In genomic region chr7:158479021-158479679, GRCh38 we compare ENCODE assay signal across 29 cellular contexts.
DNase-seq lines count a peak whose midpoint lies in the region; ATAC-seq, FAIRE-seq and TF ChIP-seq lines count a peak whose summit lies in the region.
"Had no signal": no experiment of that assay in that cellular context is flagged by ENCODE, and none has a peak within 500 bp of the region (broad histone marks: within the 10 kb centered on the region; RNA-seq: fewer than 3 reads in every experiment).

No MANE protein-coding gene starts in this region.

- H2BK12ac ChIP-seq in H1 (ENCODE audit: low read depth, low read length), result 0 out of 2 replicates have a peak overlapping the region, but pooled peaks have one; percentile 7

- H3K4ac ChIP-seq in H1 (replicated peaks; ENCODE audit: insufficient read length, low read depth, low read length), result no peak overlapping the region

- H3K4me2 ChIP-seq in H1 (ENCODE audit: insufficient read depth in 1 of 2, low read depth in 2 of 2, low read length in 2 of 2) (no peak overlapping the region), neural cell (ENCODE audit: low read length) (no peak overlapping the region)
- H3K4me2 ChIP-seq: BLaER1 treated with 17β-estradiol and CSF1 and Interleukin-3, amounts not matched to agents 10 nM and 100 nM had no signal

- POLR2A ChIA-PET in H1 (lab: Charles Lee; ENCODE audit: partially characterized antibody), result interaction anchor here (1.2 kb wide), 1 partner anchor 16 kb away, joined by 3 read pairs; no protein-coding TSS in a partner anchor

- H3K27me3 ChIP-seq in H1 (replicated peaks in 1 of 4; ENCODE audit: control insufficient read depth in 3 of 4, extremely low read depth in 1 of 4, insufficient read depth in 3 of 4, low read length in 3 of 4) (no peaks in the 10 kb centered on the region; a peak in 1 of 7 replicates), neural cell (ENCODE audit: insufficient read depth, low read depth, low read length) (no peaks in the 10 kb centered on the region), aorta (ENCODE audit: control insufficient read depth in 1 of 2, insufficient read depth in 2 of 2, low read length in 1 of 2) (no peaks in the 10 kb centered on the region)
- H3K27me3 ChIP-seq: BLaER1 treated with 17β-estradiol and CSF1 and Interleukin-3, amounts not matched to agents 10 nM and 100 nM had no signal

- H3K9me2 ChIP-seq in neural cell (ENCODE audit: insufficient read depth, low read length), result no peaks in the 10 kb centered on the region

- H2BK15ac ChIP-seq in H1 (ENCODE audit: low read length), result 0 out of 2 replicates have a peak overlapping the region, but pooled peaks have one; percentile 8

- no peak overlapping the region for H3K56ac ChIP-seq in H1 (replicated peaks; ENCODE audit: insufficient read length, low read depth, low read length)

- no peak overlapping the region for H2BK5ac ChIP-seq in H1 (ENCODE audit: low read depth, low read length)

- peak overlapping the region; percentile 23; the same call in 1 of the 2 replicates for H2AFZ ChIP-seq in H1 (ENCODE audit: low read length)
- no peak overlapping the region for H2AFZ ChIP-seq in neural cell (ENCODE audit: low read depth, low read length)

- H3K79me1 ChIP-seq in H1 (ENCODE audit: low read depth, low read length), result no peaks in the 10 kb centered on the region

- H3K4me3 ChIP-seq in H1 (ENCODE audit: extremely low read depth in 1 of 4, insufficient read depth in 2 of 4, low read depth in 3 of 4, low read length in 4 of 4), result no peak overlapping the region
- H3K4me3 ChIP-seq in neural cell (ENCODE audit: low read length), result peak overlapping the region; percentile 31
- no peak overlapping the region for H3K4me3 ChIP-seq in aorta (ENCODE audit: low read length in 2 of 2)
- H3K4me3 ChIP-seq: BLaER1 treated with 17β-estradiol and CSF1 and Interleukin-3, amounts not matched to agents 10 nM and 100 nM; GM12878; SJCRH30 had no signal

- H3K4me1 ChIP-seq in H1 (replicated peaks in 1 of 4; ENCODE audit: control insufficient read depth in 3 of 4, insufficient read depth in 4 of 4, low read length in 3 of 4), result peaks cover 0 to 14% (median 3%) of the 10 kb centered on the region in 4 experiments; a peak in 3 of 7 replicates
- no peaks in the 10 kb centered on the region for H3K4me1 ChIP-seq in aorta (ENCODE audit: control insufficient read depth in 1 of 2, insufficient read depth in 2 of 2, low read length in 2 of 2)
- H3K4me1 ChIP-seq: SJCRH30 had no signal

- H3K79me2 ChIP-seq in H1 (ENCODE audit: control insufficient read depth in 1 of 2, insufficient read depth in 2 of 2, low read length in 2 of 2), result no peaks in the 10 kb centered on the region
- no peaks in the 10 kb centered on the region for H3K79me2 ChIP-seq in neural cell (replicated peaks; ENCODE audit: insufficient read depth, low read length)

- no peak overlapping the region for H2BK20ac ChIP-seq in H1 (ENCODE audit: low read length)

- 0 out of 2 replicates have a peak overlapping the region, but pooled peaks have one; percentile 3 for H3K18ac ChIP-seq in H1 (ENCODE audit: extremely low read depth, low read length)

- H4K20me1 ChIP-seq in H1 (replicated peaks in 1 of 2; ENCODE audit: control insufficient read depth in 1 of 2, insufficient read depth in 2 of 2, low read length in 2 of 2), result no peaks in the 10 kb centered on the region
- H4K20me1 ChIP-seq in neural cell (ENCODE audit: insufficient read depth), result no peaks in the 10 kb centered on the region
- H4K20me1 ChIP-seq: BLaER1 treated with 17β-estradiol and CSF1 and Interleukin-3, amounts not matched to agents 10 nM and 100 nM had no signal

- no peak overlapping the region for H3K27ac ChIP-seq in H1 (ENCODE audit: low read depth, low read length)
- H3K27ac ChIP-seq in neural cell (ENCODE audit: low read length), result peak overlapping the region; percentile 47
- no peak overlapping the region for H3K27ac ChIP-seq in aorta (ENCODE audit: low read depth in 1 of 2, low read length in 2 of 2)
- H3K27ac ChIP-seq: BLaER1 treated with 17β-estradiol and CSF1 and Interleukin-3, amounts not matched to agents 10 nM and 100 nM; SJCRH30 had no signal

- H3K23ac ChIP-seq in H1 (ENCODE audit: insufficient read length), result no peak overlapping the region

- H3K9me3 ChIP-seq in H1 (ENCODE audit: insufficient read depth in 2 of 2, low read depth in 1 of 2, low read length in 1 of 2), result no peaks in the 10 kb centered on the region
- H3K9me3 ChIP-seq in neural cell (ENCODE audit: low read length), result no peaks in the 10 kb centered on the region
- peaks cover 11% of the 10 kb centered on the region for H3K9me3 ChIP-seq in aorta (ENCODE audit: control insufficient read depth, low read length)
- H3K9me3 ChIP-seq: SJCRH30 had no signal

- 82% methylated on average over 21 of the region's 21 CpGs; no CpG with 5 or more reads in 1 of the 2 experiments for WGBS in H1 (ENCODE audit: extremely low coverage in 1 of 2, insufficient coverage in 1 of 2, insufficient read length in 1 of 2, insufficient replicate concordance in 2 of 2, low coverage in 1 of 2, low lambda C conversion rate in 2 of 2, missing lambda C conversion rate in 1 of 2), 2 experiments
- 72 to 76% methylated on average over 21 of the region's 21 CpGs for WGBS in aorta, 2 donors

- H2AK5ac ChIP-seq in H1 (ENCODE audit: low read depth, low read length), result no peak overlapping the region

- DNase-seq in GM20000 (ENCODE audit: low spot score), result peak; percentile 13
- no peak for DNase-seq in H1 (ENCODE audit: low read depth in 1 of 2, low spot score in 2 of 2)
- DNase-seq in aorta, result no peak
- no peak for DNase-seq in erythroblast (lab: John Stamatoyannopoulos, UW)
- DNase-seq in hippocampal formation (lab: John Stamatoyannopoulos, UW), result no peak
- DNase-seq: AML-193; CD4-positive, alpha-beta T cell; EL; GDM1; H7; Karpas-422; NCI-H1092; NCI-H1417 treated with DMSO at 0.1 percent for 48 hours; NCI-H1694 treated with DMSO at 0.1 percent for 48 hours; NCI-H2107; NCI-H446 treated with DMSO at 0.1 percent for 48 hours; NCI-H526; NCI-H82; NK-92 treated with Interleukin-12 subunit alpha and Interleukin-12 subunit beta, amount 100 ng/mL, for 24 hours; PC-3; SJCRH30 had no signal

- ATAC-seq in aorta (ENCODE audit: low FRiP score) (peak; percentile 13), GM21786 (IDR thresholded peaks at IDR 0.05; ENCODE audit: unreplicated experiment) (no peak)
- ATAC-seq: GM12878, HepG2, PC-3, Right ventricle myocardium inferior, SK-N-SH treated with all-trans-retinoic acid at 6 μM for 48 hours had no signal

- CTCF ChIA-PET in H1 (lab: Charles Lee; ENCODE audit: partially characterized antibody), result interaction anchor here (1.3 kb wide), 1 partner anchor 11 kb away, joined by 4 read pairs; no protein-coding TSS in a partner anchor

- FAIRE-seq in H1 (lab: Jason Lieb, UNC), result no peak
- FAIRE-seq: A204.1, GM12878, HepG2 had no signal

- H3F3A ChIP-seq in neural cell (ENCODE audit: insufficient read depth, low read length, poor library complexity, severe bottlenecking), result no peaks in the 10 kb centered on the region

- no peak for TF ChIP-seq CTCF in GM20000 (IDR thresholded peaks at IDR 0.05; ENCODE audit: extremely low read depth, missing control alignments)
- TF ChIP-seq CTCF in H1 (IDR thresholded peaks at IDR 0.05; ENCODE audit: control extremely low read depth in 1 of 3, insufficient read depth in 1 of 3, low read depth in 1 of 3, low read length in 3 of 3), result no peak
- no peak for TF ChIP-seq CTCF in neural cell (IDR thresholded peaks at IDR 0.05; ENCODE audit: poor library complexity, severe bottlenecking)

- H3K36me3 ChIP-seq in H1 (ENCODE audit: control insufficient read depth in 2 of 4, insufficient read depth in 4 of 4, low read length in 3 of 4) (no peaks in the 10 kb centered on the region), neural cell (ENCODE audit: insufficient read depth, low read length) (no peaks in the 10 kb centered on the region), aorta (ENCODE audit: control insufficient read depth in 1 of 2, insufficient read depth in 2 of 2, low read length in 1 of 2) (no peaks in the 10 kb centered on the region)
- H3K36me3 ChIP-seq: BLaER1 treated with 17β-estradiol and CSF1 and Interleukin-3, amounts not matched to agents 10 nM and 100 nM; SJCRH30 had no signal

- TF ChIP-seq EP300 in H1 (IDR thresholded peaks at IDR 0.05; ENCODE audit: borderline replicate concordance in 1 of 2, low read depth in 2 of 2, low read length in 2 of 2) (no peak), neural cell (conservative IDR thresholded peaks at IDR 0.05; ENCODE audit: poor library complexity, severe bottlenecking) (no peak)

- no peak for TF ChIP-seq POLR2A in H1 (IDR thresholded peaks at IDR 0.05; ENCODE audit: control extremely low read depth in 1 of 2, low read depth in 2 of 2, low read length in 2 of 2)
- TF ChIP-seq POLR2A in erythroblast (IDR thresholded peaks at IDR 0.05; ENCODE audit: low read length), result no peak

- TF ChIP-seq RAD21 in H1 (IDR thresholded peaks at IDR 0.05 in 1 of 2, conservative IDR thresholded peaks at IDR 0.05 in 1 of 2; ENCODE audit: low read depth in 2 of 2, low read length in 2 of 2), result no peak
- TF ChIP-seq RAD21 in neural cell (conservative IDR thresholded peaks at IDR 0.05), result no peak

- no peak overlapping the region for H4K5ac ChIP-seq in H1 (ENCODE audit: insufficient read length, low read depth, low read length)

- no peak overlapping the region for H3K14ac ChIP-seq in H1 (ENCODE audit: insufficient read length)

- H3K23me2 ChIP-seq in H1 (ENCODE audit: low read depth, low read length), result no peaks in the 10 kb centered on the region

- H2BK120ac ChIP-seq in H1 (replicated peaks; ENCODE audit: low read depth, low read length), result no peak overlapping the region

- H3K9ac ChIP-seq in H1 (replicated peaks in 1 of 4; ENCODE audit: extremely low read depth in 1 of 4, low read depth in 3 of 4, low read length in 3 of 4) (no peak overlapping the region), neural cell (ENCODE audit: low read length) (no peak overlapping the region)
- H3K9ac ChIP-seq: BLaER1 treated with 17β-estradiol and CSF1 and Interleukin-3, amounts not matched to agents 10 nM and 100 nM had no signal

- intact Hi-C loops in aorta (cut with DNase I), result no loop called here

- no peak overlapping the region for H4K91ac ChIP-seq in H1 (replicated peaks; ENCODE audit: insufficient read length, low read length)

- H4K8ac ChIP-seq in H1 (ENCODE audit: extremely low read depth, insufficient read depth, low read length), result no peak overlapping the region; the same call in 1 of the 2 replicates

TF ChIP-seq in H1, 55 proteins besides CTCF, POLR2A, EP300 and RAD21 (continues in another document):
- no peak for TF ChIP-seq CREB1 (IDR thresholded peaks at IDR 0.05)
- TF ChIP-seq KDM4A (IDR thresholded peaks at IDR 0.05; ENCODE audit: low read depth, low read length, severe bottlenecking), result no peak
- TF ChIP-seq TAF7 (optimal IDR thresholded peaks at IDR 0.05; ENCODE audit: borderline replicate concordance, low read depth, low read length), result no peak
- no peak for TF ChIP-seq SRF (IDR thresholded peaks at IDR 0.05; ENCODE audit: low read depth, low read length)

TF ChIP-seq in neural cell, 6 proteins besides CTCF, POLR2A, EP300 and RAD21 (continues in another document):
- TF ChIP-seq EZH2 (IDR thresholded peaks at IDR 0.05; ENCODE audit: borderline replicate concordance, insufficient read depth, low read length, poor library complexity, severe bottlenecking), result no peak
